Comparison of ENCODE assay signal across 8 cellular contexts in the genomic region with DNA sequence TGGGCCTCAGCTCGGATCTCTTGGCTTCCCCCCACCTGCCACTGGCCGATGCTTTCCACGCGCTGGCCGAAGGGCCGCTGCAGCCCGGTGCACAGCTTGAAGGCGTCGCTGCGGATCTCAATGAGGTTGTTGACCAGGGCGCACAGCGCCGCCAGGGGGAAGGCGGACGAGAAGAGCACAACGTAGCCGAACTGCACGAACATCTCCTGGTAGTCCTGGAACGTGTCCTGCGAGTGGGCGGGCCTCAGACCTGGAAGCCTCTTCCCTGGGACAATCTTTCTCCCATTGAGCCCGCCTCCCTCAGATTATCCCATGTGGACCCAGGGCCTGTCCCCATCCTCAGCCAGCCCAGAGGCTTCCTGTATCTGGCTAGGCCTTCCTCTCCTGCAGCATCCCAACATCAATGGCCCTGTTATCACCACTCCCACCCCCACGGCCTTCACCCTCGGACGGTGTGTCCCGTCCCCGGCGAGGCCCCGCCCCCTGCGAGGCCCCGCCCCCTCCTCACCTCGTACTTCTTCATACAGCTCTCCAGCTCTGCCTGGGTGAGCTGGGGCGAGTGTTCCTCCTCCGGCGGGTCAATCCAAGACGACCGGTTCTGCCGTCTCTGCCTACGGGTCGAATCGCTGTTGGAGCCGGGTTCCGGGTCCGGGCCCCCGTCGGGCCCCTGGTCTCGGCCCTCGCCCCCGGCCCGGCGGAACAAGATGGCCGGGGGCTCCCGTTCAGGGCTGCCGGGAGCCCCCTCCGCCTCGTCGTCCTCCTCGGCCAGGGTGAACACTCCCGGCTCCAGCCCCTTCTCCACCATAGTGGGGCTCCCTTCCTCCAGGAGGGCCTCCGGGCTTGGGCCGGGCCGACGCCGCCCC. TPM values are rescaled to one million over a fixed set of nuclear protein-coding genes. Genes with fewer than 3 reads are reported as not detected.
DNase-seq lines count a peak whose midpoint lies in the region; ATAC-seq, FAIRE-seq and TF ChIP-seq lines count a peak whose summit lies in the region.

No MANE protein-coding gene starts in this region.

- peaks cover 2% of the 10 kb centered on the region for H3K27me3 Mint-ChIP-seq in activated T-cell treated with anti-CD3 and anti-CD28 coated beads, Interleukin-2, amount 50 U/mL, for 4 hours (ENCODE audit: low read depth)

- peaks cover 9% of the 10 kb centered on the region for H3K4me1 ChIP-seq in prostate gland (replicated peaks)

- H3K9me3 Mint-ChIP-seq in activated T-cell treated with anti-CD3 and anti-CD28 coated beads, Interleukin-2, amount 50 U/mL, for 4 hours, result no peaks in the 10 kb centered on the region

- H3K4me1 Mint-ChIP-seq in activated T-cell treated with anti-CD3 and anti-CD28 coated beads, Interleukin-2, amount 50 U/mL, for 4 hours (ENCODE audit: low read depth), result peaks cover 10% of the 10 kb centered on the region

- intact Hi-C loops in prostate gland (cut with DNase I), result no loop called here

- TF ChIP-seq CTCF in prostate gland (IDR thresholded peaks at IDR 0.05), result peak; percentile 28 to 77 (median 55)

- H3K27me3 ChIP-seq in prostate gland (replicated peaks; ENCODE audit: insufficient read depth), result no peaks in the 10 kb centered on the region

- no peak for FAIRE-seq in frontal cortex (lab: Jason Lieb, UNC)

- ATAC-seq in activated T-cell treated with anti-CD3 and anti-CD28 coated beads, Interleukin-2, amount 50 U/mL, for 4 hours, result peak; percentile 64 to 66
- ATAC-seq in HG02642 (IDR thresholded peaks at IDR 0.05; ENCODE audit: poor library complexity, unreplicated experiment) (no peak), GM19023 (IDR thresholded peaks at IDR 0.05; ENCODE audit: unreplicated experiment) (no peak)

- peak overlapping the region; percentile 75 for H3K4me3 Mint-ChIP-seq in activated T-cell treated with anti-CD3 and anti-CD28 coated beads, Interleukin-2, amount 50 U/mL, for 4 hours

- no peaks in the 10 kb centered on the region for H3K36me3 ChIP-seq in prostate gland

- no peaks in the 10 kb centered on the region for H3K9me3 ChIP-seq in prostate gland

- H3K27ac ChIP-seq in prostate gland, result peak overlapping the region; percentile 81 to 91

- peak overlapping the region; percentile 26 to 40 for H3K4me3 ChIP-seq in prostate gland

- DNase-seq in SIG-M5 treated with dmso at 0.1 percent for 504 hours (lab: John Stamatoyannopoulos, UW; ENCODE audit: unreplicated experiment), result peak; percentile 28
- no peak for DNase-seq in SIG-M5 (lab: John Stamatoyannopoulos, UW)
- peak; percentile 50 for DNase-seq in activated T-cell treated with anti-CD3 and anti-CD28 coated beads, Interleukin-2, amount 50 U/mL, for 4 hours
- DNase-seq in frontal cortex (ENCODE audit: low spot score in 2 of 2), result peak; percentile 54 to 63
- peak; percentile 90 for DNase-seq in prostate gland (ENCODE audit: low spot score)
- no peak for DNase-seq in AG08395 (ENCODE audit: low spot score)

- TF ChIP-seq POLR2A in prostate gland (IDR thresholded peaks at IDR 0.05), result peak; percentile 18

- WGBS in prostate gland, result 23% methylated on average over 62 of the region's 64 CpGs

- no peaks in the 10 kb centered on the region for H3K36me3 Mint-ChIP-seq in activated T-cell treated with anti-CD3 and anti-CD28 coated beads, Interleukin-2, amount 50 U/mL, for 4 hours (ENCODE audit: insufficient read depth)

RNA-seq across cellular contexts. Expression of gene ANO8, which starts 6.8 kb away (rescaled TPM):
- 1 to 10 TPM; 2.8 to 3.0 (median 2.9) TPM for total RNA-seq in activated T-cell treated with anti-CD3 and anti-CD28 coated beads, Interleukin-2, amount 50 U/mL, for 4 hours
- 20.0 TPM for total RNA-seq in frontal cortex
- 10 to 100 TPM in 1 of 2 donors, 1 to 10 TPM in 1; 9.8 to 10.1 TPM for total RNA-seq in prostate gland

RNA-seq across cellular contexts. Expression of gene GTPBP3, which starts 9.5 kb away (rescaled TPM):
- 100 to 1,000 TPM in 2 of 3 donors, 10 to 100 TPM in 1; 96.4 to 122 (median 106) TPM for total RNA-seq in activated T-cell treated with anti-CD3 and anti-CD28 coated beads, Interleukin-2, amount 50 U/mL, for 4 hours
- 11.8 TPM for total RNA-seq in frontal cortex
- 10 to 100 TPM; 42.4 to 67.0 TPM for total RNA-seq in prostate gland

RNA-seq across cellular contexts. Expression of gene DDA1, which starts 18.5 kb away (rescaled TPM):
- total RNA-seq in activated T-cell treated with anti-CD3 and anti-CD28 coated beads, Interleukin-2, amount 50 U/mL, for 4 hours, result 10 to 100 TPM; 53.1 to 58.1 (median 53.4) TPM
- total RNA-seq in frontal cortex (10.2 TPM), prostate gland (10 to 100 TPM in 1 of 2 donors, 1 to 10 TPM in 1; 9.6 to 18.6 TPM)

RNA-seq across cellular contexts. Expression of gene MRPL34, which starts 22.2 kb away (rescaled TPM):
- 100 to 1,000 TPM; 111 to 137 (median 126) TPM for total RNA-seq in activated T-cell treated with anti-CD3 and anti-CD28 coated beads, Interleukin-2, amount 50 U/mL, for 4 hours
- total RNA-seq in frontal cortex (11.4 TPM), prostate gland (100 to 1,000 TPM; 157 to 169 TPM)

RNA-seq across cellular contexts. Expression of gene ABHD8, which starts 24.7 kb away (rescaled TPM):
- 1 to 10 TPM; 3.6 to 4.5 (median 3.7) TPM for total RNA-seq in activated T-cell treated with anti-CD3 and anti-CD28 coated beads, Interleukin-2, amount 50 U/mL, for 4 hours
- total RNA-seq in frontal cortex, result 20.4 TPM
- total RNA-seq in prostate gland, result 10 to 100 TPM; 20.1 to 21.6 TPM

Comparison
In these comparisons a context has a peak if more than half of its experiments do, and no peak if none do; other contexts are left out.
1. DNase-seq: peak in SIG-M5 treated with dmso at 0.1 percent for 504 hours (single experiment), activated T-cell treated with anti-CD3 and anti-CD28 coated beads, Interleukin-2, amount 50 U/mL, for 4 hours (single experiment), frontal cortex (2 of 2) and prostate gland (single experiment); none in SIG-M5 (single experiment) and AG08395 (single experiment).
2. ATAC-seq: peak in activated T-cell treated with anti-CD3 and anti-CD28 coated beads, Interleukin-2, amount 50 U/mL, for 4 hours (2 of 2); none in HG02642 (single experiment) and GM19023 (single experiment).